Comparison of ENCODE assay signal across 8 cellular contexts in the genomic region with DNA sequence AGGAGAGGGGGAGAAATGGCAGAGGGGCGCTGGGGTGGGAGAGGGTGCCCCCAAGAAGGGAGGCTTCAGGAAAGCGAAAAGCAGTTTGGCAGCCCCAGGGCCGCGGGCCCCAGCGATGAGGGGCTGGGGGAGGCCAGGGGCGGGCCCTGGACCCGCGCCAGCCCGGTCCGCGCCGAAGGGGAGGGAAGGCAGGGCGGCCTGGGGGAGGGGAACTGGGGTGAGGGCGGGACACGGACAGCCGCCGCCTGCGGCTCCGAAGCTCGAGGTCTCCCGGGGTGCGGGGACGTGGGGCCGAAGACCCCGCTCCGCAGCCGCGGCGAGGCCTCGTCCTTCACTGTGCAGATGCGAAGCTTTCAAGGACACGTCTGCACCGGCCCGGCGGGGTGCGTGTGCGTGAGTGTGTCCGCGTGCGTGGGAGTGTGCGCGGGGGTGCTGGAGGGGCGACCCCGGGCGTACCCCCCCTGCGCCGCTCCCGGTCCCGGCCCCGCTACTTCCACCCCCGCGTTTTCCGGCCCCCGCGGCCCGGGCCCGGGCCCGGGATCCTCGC. TPM values are rescaled to one million over a fixed set of nuclear protein-coding genes. Genes with fewer than 3 reads are reported as not detected.
DNase-seq lines count a peak whose midpoint lies in the region; ATAC-seq and TF ChIP-seq lines count a peak whose summit lies in the region.

No MANE protein-coding gene starts in this region.

- peak overlapping the region in 1 of 2 experiments; percentile 95 for H3K4ac ChIP-seq in mesenchymal stem cell (ENCODE audit: low read depth in 1 of 2, low read length in 2 of 2)

- H2BK12ac ChIP-seq in mesenchymal stem cell (ENCODE audit: low read length in 2 of 2), result peak overlapping the region in 1 of 2 experiments; percentile 93

- no peak overlapping the region for H2BK5ac ChIP-seq in mesenchymal stem cell (ENCODE audit: low read depth, low read length, poor library complexity, severe bottlenecking)

- peaks cover 28% of the 10 kb centered on the region for H3K79me1 ChIP-seq in mesenchymal stem cell (replicated peaks; ENCODE audit: low read length, poor library complexity, severe bottlenecking)

- H4K8ac ChIP-seq in mesenchymal stem cell (ENCODE audit: low read length), result no peak overlapping the region

- H3K23ac ChIP-seq in mesenchymal stem cell (ENCODE audit: low read length in 2 of 2), result peak overlapping the region in 1 of 2 experiments; percentile 90

- peaks cover 0 to 15% of the 10 kb centered on the region in 2 experiments for H3K36me3 ChIP-seq in mesenchymal stem cell (ENCODE audit: control insufficient read depth in 1 of 2, insufficient read depth in 2 of 2, low read depth in 1 of 2, low read length in 2 of 2)
- H3K36me3 ChIP-seq in transverse colon, result no peaks in the 10 kb centered on the region

- peak; percentile 19 for DNase-seq in DMS53 (lab: John Stamatoyannopoulos, UW)
- DNase-seq in DMS53 treated with DMSO at 0.1 percent for 48 hours (lab: John Stamatoyannopoulos, UW; ENCODE audit: unreplicated experiment), result no peak
- DNase-seq in NCI-H82 treated with DMSO at 0.1 percent for 48 hours (lab: John Stamatoyannopoulos, UW; ENCODE audit: unreplicated experiment), result peak; percentile 27
- DNase-seq in caudate nucleus (lab: John Stamatoyannopoulos, UW), result peak in 12 of 61 donors; percentile 25 to 66 (median 42)
- no peak for DNase-seq in mesenchymal stem cell
- DNase-seq in transverse colon, result peak; percentile 57

- peak overlapping the region; percentile 71 to 75 for H3K4me3 ChIP-seq in mesenchymal stem cell (ENCODE audit: insufficient read depth in 1 of 2, low read depth in 1 of 2, low read length in 2 of 2)
- peak overlapping the region; percentile 42 to 82 (median 72) for H3K4me3 ChIP-seq in transverse colon

- H3K27me3 ChIP-seq in mesenchymal stem cell (ENCODE audit: control insufficient read depth in 1 of 2, insufficient read depth in 1 of 2, low read length in 2 of 2), result no peaks in the 10 kb centered on the region
- no peaks in the 10 kb centered on the region for H3K27me3 ChIP-seq in transverse colon

- intact Hi-C loops in transverse colon (cut with DNase I; ENCODE audit: low total_unique reads), result loop anchor here (10.0 kb wide), 1 partner anchor 66 kb away; no protein-coding TSS in a partner anchor

- H2AK5ac ChIP-seq in mesenchymal stem cell (ENCODE audit: low read length, severe bottlenecking), result no peak overlapping the region

- H3K9ac ChIP-seq in mesenchymal stem cell (ENCODE audit: low read length), result peak overlapping the region; percentile 45

- TF ChIP-seq EP300 in transverse colon (IDR thresholded peaks at IDR 0.05; ENCODE audit: low read depth), result no peak

- peak overlapping the region; percentile 23 for H4K91ac ChIP-seq in mesenchymal stem cell (ENCODE audit: low read length)

- peak overlapping the region; percentile 85 for H3K4me2 ChIP-seq in mesenchymal stem cell (ENCODE audit: low read length, poor library complexity, severe bottlenecking)

- no peak for TF ChIP-seq POLR2A in transverse colon (IDR thresholded peaks at IDR 0.05)

- H2AFZ ChIP-seq in mesenchymal stem cell (ENCODE audit: low read depth, low read length), result no peak overlapping the region

- in situ Hi-C loops in transverse colon (cut with MboI; ENCODE audit: low pct_ligation_motif_present in 1 of 4, low pct_unique_long_range_greater_than_20kb in 1 of 4, low sequenced_read_pairs in 3 of 4), result no loop called here

- H3K27ac ChIP-seq in caudate nucleus (ENCODE audit: low read depth, low read length), result peak overlapping the region; percentile 91
- no peak overlapping the region for H3K27ac ChIP-seq in mesenchymal stem cell (ENCODE audit: low read length, poor library complexity, severe bottlenecking)
- H3K27ac ChIP-seq in transverse colon, result peak overlapping the region; percentile 81 to 88 (median 86)

- ATAC-seq in HG03442 (IDR thresholded peaks at IDR 0.05; ENCODE audit: unreplicated experiment), result no peak
- ATAC-seq in activated CD4-positive, CD25-positive, alpha-beta regulatory T cell treated with anti-CD3 and anti-CD28 coated beads, Interleukin-2, amount 50 U/mL, for 24 hours, result no peak

- peak overlapping the region in 1 of 2 experiments; percentile 93 for H3K14ac ChIP-seq in mesenchymal stem cell (ENCODE audit: low read length in 2 of 2)

- H2BK15ac ChIP-seq in mesenchymal stem cell (ENCODE audit: low read depth, poor library complexity, severe bottlenecking), result no peak overlapping the region

- H3K4me1 ChIP-seq in mesenchymal stem cell (ENCODE audit: control insufficient read depth, insufficient read depth, low read depth, low read length) (peaks cover 26% of the 10 kb centered on the region), transverse colon (peaks cover 15 to 49% (median 22%) of the 10 kb centered on the region in 4 donors)

- H3K9me3 ChIP-seq in mesenchymal stem cell (ENCODE audit: control insufficient read depth, low read length) (no peaks in the 10 kb centered on the region), transverse colon (no peaks in the 10 kb centered on the region)

- no peak for TF ChIP-seq CTCF in transverse colon (IDR thresholded peaks at IDR 0.05)

- WGBS in mesenchymal stem cell, result 17% methylated on average over 2 of the region's 59 CpGs
- WGBS in transverse colon (ENCODE audit: low coverage in 1 of 2), 2 donors, result 1% methylated on average over 43 of the region's 59 CpGs; no CpG with 5 or more reads in 1 of the 2 donors

- H2BK120ac ChIP-seq in mesenchymal stem cell (ENCODE audit: low read depth, low read length), result peak overlapping the region; percentile 37

- peak overlapping the region; percentile 34 to 99 for H3K18ac ChIP-seq in mesenchymal stem cell (ENCODE audit: low read depth in 1 of 2, low read length in 2 of 2)

RNA-seq across cellular contexts. Expression of gene DNMT3A, which starts 1.3 kb away (rescaled TPM):
- 10.8 TPM for polyA plus RNA-seq in mesenchymal stem cell (2013, experiment 1 of 2)
- 10.1 TPM for polyA plus RNA-seq in mesenchymal stem cell (2013, experiment 2 of 2)
- total RNA-seq in transverse colon, result 10 to 100 TPM; 16.1 to 33.7 (median 21.0) TPM

Comparison
In these comparisons a context has a peak if more than half of its experiments do, and no peak if none do; other contexts are left out.
1. DNase-seq: peak in DMS53 (single experiment), NCI-H82 treated with DMSO at 0.1 percent for 48 hours (single experiment) and transverse colon (single experiment); none in DMS53 treated with DMSO at 0.1 percent for 48 hours (single experiment) and mesenchymal stem cell (single experiment).